ENCODE assay signal across 1 cellular context in genomic region chr11:16356751-16357365, GRCh38.
TF ChIP-seq lines count a peak whose summit lies in the region.

No MANE protein-coding gene starts in this region.

TF ChIP-seq in IMR-90, 13 proteins besides CTCF, POLR2A, EP300 and RAD21:
- no peak for TF ChIP-seq ELK1 (IDR thresholded peaks at IDR 0.05; ENCODE audit: borderline replicate concordance, low read depth, low read length)
- TF ChIP-seq RCOR1 (IDR thresholded peaks at IDR 0.05; ENCODE audit: insufficient replicate concordance, low read length) = no peak
- no peak for TF ChIP-seq RFX5 (IDR thresholded peaks at IDR 0.05; ENCODE audit: low read depth, low read length)
TF ChIP-seq in IMR-90: peak in this region for 0.
